ENCODE assay signal across 7 cellular contexts in the genomic region with DNA sequence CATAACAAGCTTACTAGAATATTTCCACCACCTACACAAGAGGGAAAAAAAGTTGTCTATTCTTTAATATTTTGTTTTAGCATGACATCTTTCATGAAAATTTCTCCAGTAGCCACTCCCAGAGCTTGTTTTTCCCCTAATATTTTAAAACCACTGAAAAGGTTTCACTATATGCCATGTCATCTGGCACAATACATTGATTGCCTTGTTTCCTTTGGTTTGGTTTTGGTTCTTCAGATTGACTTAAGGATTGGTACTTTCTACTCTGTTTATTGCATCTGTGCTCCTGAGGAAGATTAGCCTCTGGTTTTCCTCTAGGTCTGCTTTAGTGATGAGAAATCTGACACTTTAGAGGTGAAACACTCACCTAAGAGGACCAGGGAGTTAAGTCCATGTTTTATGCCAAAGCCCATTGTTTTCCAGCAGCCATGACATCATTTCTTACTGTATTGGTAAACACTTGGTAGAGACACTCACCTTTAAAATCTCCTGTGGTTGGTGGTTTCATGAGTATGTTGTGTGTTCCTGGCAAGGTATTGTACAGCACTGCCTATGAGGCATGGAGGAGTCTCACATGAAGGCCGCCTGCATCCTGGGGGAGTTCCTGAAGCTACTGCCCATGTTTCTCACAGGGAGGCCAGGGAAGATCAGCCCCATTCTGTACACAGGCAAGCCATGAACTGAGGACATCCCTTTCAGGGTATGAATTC. TPM values are rescaled to one million over a fixed set of nuclear protein-coding genes. Genes with fewer than 3 reads are reported as not detected.
"Had no signal": no experiment of that assay in that cellular context is flagged by ENCODE, and none has a peak within 500 bp of the region (broad histone marks: within the 10 kb centered on the region; RNA-seq: fewer than 3 reads in every experiment).

No MANE protein-coding gene starts in this region.

RNA-seq across cellular contexts. Expression of a gene that starts 39.7 kb away (rescaled TPM):
- total RNA-seq: activated CD8-positive, alpha-beta T cell treated with anti-CD3 and anti-CD28 coated beads for 36 hours; activated naive CD4-positive, alpha-beta T cell treated with anti-CD3 and anti-CD28 coated beads for 36 hours; colonic mucosa; endodermal cell; mononuclear cell; spleen had no signal
- polyA plus RNA-seq: neural cell, spleen had no signal
